ENCODE assay signal across 12 cellular contexts in the genomic region with DNA sequence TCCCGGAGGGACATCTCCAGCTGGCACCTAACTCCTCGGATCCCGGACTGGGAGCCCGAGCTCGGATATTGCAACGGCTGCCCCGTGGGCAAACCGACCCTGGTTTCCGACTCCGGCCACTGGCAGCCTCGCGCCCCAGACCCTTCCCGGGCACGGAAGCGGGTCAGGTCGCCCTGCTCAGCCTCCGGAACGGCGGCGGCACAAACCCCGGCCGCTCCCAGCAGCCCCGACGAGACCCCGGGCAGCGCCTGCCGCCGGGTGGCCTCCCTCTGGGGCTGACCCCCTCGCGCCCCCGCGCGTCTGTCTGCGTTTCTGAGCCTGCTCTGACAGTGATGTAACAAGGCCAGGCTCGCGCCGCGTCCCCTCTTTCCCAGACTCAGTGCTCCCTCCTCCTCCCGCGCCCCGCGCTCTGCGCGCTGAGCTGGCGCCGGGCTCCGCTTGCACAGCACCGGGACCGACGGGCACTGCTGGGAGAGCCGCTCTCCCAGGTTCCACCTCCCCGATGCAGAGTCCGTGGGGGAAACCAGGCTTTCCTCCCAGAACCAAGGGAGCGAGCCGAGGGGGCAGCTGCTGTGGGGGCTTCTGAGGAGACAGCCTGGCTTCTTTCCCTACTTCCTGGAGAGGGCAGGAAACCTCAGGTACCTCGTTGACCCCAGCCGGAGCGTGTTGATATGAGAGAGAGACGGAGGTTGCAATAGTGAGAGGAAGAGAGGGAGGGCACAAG. TPM values are rescaled to one million over a fixed set of nuclear protein-coding genes. Genes with fewer than 3 reads are reported as not detected.
A peak's percentile ranks its signal among the peaks of the same experiment; 100 is the strongest.
DNase-seq lines count a peak whose midpoint lies in the region; ATAC-seq and TF ChIP-seq lines count a peak whose summit lies in the region.
"Had no signal": no experiment of that assay in that cellular context is flagged by ENCODE, and none has a peak within 500 bp of the region (broad histone marks: within the 10 kb centered on the region; RNA-seq: fewer than 3 reads in every experiment).

TSS of gene TMEM215 (plus strand) at position 373 of the 724 bp plus-strand sequence. CDS start 644 bp downstream, outside the sequence.

- H3K27me3 Mint-ChIP-seq in type B pancreatic cell, result peaks cover 91% of the 10 kb centered on the region
- peaks cover 64% of the 10 kb centered on the region for H3K27me3 Mint-ChIP-seq in activated naive CD8-positive, alpha-beta T cell treated with anti-CD3 and anti-CD28 coated beads for 36 hours

- in situ Hi-C loops in astrocyte of the spinal cord (cut with HindIII; ENCODE audit: low sequenced_read_pairs), result no loop called here

- DNase-seq in activated gamma-delta T cell (lab: John Stamatoyannopoulos, UW) (peak; percentile 7), activated gamma-delta T cell treated with Interleukin-2 at 50 U/mL for 16 hours (no peak), astrocyte of the spinal cord (ENCODE audit: low read depth, low spot score) (peak; percentile 1), islet precursor cell (peak; percentile 84), type B pancreatic cell (ENCODE audit: extremely low spot score, unreplicated experiment) (no peak), NOMO-1 treated with DMSO at 0.1 percent for 48 hours (lab: John Stamatoyannopoulos, UW; ENCODE audit: unreplicated experiment) (no peak)
- no peak for DNase-seq in activated naive CD8-positive, alpha-beta T cell treated with anti-CD3 and anti-CD28 coated beads for 36 hours

- H3K4me3 Mint-ChIP-seq in type B pancreatic cell, result peak within 1 kb of the TSS; percentile 69
- no peak within 1 kb of the TSS for H3K4me3 Mint-ChIP-seq in activated naive CD8-positive, alpha-beta T cell treated with anti-CD3 and anti-CD28 coated beads for 36 hours
- H3K4me3 Mint-ChIP-seq: B cell; stimulated activated naive CD8-positive, alpha-beta T cell treated with anti-CD3 and anti-CD28 coated beads, Interleukin-15, Interleukin-2, amounts not matched to agents 100 ng/mL and 50 ng/mL, for 24 hours had no signal

- H3K27ac Mint-ChIP-seq in type B pancreatic cell, result no peak within 1 kb of the TSS
- no peak within 1 kb of the TSS for H3K27ac Mint-ChIP-seq in activated naive CD8-positive, alpha-beta T cell treated with anti-CD3 and anti-CD28 coated beads for 36 hours
- H3K27ac Mint-ChIP-seq: B cell; stimulated activated naive CD8-positive, alpha-beta T cell treated with anti-CD3 and anti-CD28 coated beads, Interleukin-15, Interleukin-2, amounts not matched to agents 100 ng/mL and 50 ng/mL, for 24 hours had no signal

- no peaks in the 10 kb centered on the region for H3K36me3 Mint-ChIP-seq in type B pancreatic cell
- no peaks in the 10 kb centered on the region for H3K36me3 Mint-ChIP-seq in activated naive CD8-positive, alpha-beta T cell treated with anti-CD3 and anti-CD28 coated beads for 36 hours

- H3K9me3 Mint-ChIP-seq in type B pancreatic cell, result no peaks in the 10 kb centered on the region
- no peaks in the 10 kb centered on the region for H3K9me3 Mint-ChIP-seq in activated naive CD8-positive, alpha-beta T cell treated with anti-CD3 and anti-CD28 coated beads for 36 hours

- TF ChIP-seq CTCF in astrocyte of the spinal cord (IDR thresholded peaks at IDR 0.05; ENCODE audit: low read depth, low read length), result no peak
- TF ChIP-seq CTCF in type B pancreatic cell (conservative IDR thresholded peaks at IDR 0.05), result no peak

- no peak within 1 kb of the TSS for H3K4me3 ChIP-seq in astrocyte of the spinal cord (ENCODE audit: low read depth, low read length)

- no peak for ATAC-seq in GM19452 (IDR thresholded peaks at IDR 0.05; ENCODE audit: unreplicated experiment)

- peaks cover 4% of the 10 kb centered on the region for H3K4me1 Mint-ChIP-seq in type B pancreatic cell (ENCODE audit: unreplicated experiment)
- no peaks in the 10 kb centered on the region for H3K4me1 Mint-ChIP-seq in activated naive CD8-positive, alpha-beta T cell treated with anti-CD3 and anti-CD28 coated beads for 36 hours
- H3K4me1 Mint-ChIP-seq: B cell had no signal

RNA-seq across cellular contexts. Expression of gene TMEM215, which starts in this region (rescaled TPM):
- total RNA-seq in type B pancreatic cell (ENCODE audit: low replicate concordance), result 0.27 TPM in 1 of 2 replicates, not detected in the other
- total RNA-seq in activated naive CD8-positive, alpha-beta T cell treated with anti-CD3 and anti-CD28 coated beads for 36 hours, result not detected
- total RNA-seq: B cell, kidney epithelial cell, SK-MEL-5 had no signal

Comparison
In these comparisons a context has a peak if more than half of its experiments do, and no peak if none do; other contexts are left out.
1. DNase-seq: peak in activated gamma-delta T cell (single experiment), astrocyte of the spinal cord (single experiment) and islet precursor cell (single experiment); none in activated gamma-delta T cell treated with Interleukin-2 at 50 U/mL for 16 hours (single experiment), type B pancreatic cell (single experiment), activated naive CD8-positive, alpha-beta T cell treated with anti-CD3 and anti-CD28 coated beads for 36 hours (single experiment) and NOMO-1 treated with DMSO at 0.1 percent for 48 hours (single experiment).